Comparison of ENCODE assay signal across 8 cellular contexts in genomic region chr22:37905534-37906363, GRCh38. TPM values are rescaled to one million over a fixed set of nuclear protein-coding genes. Genes with fewer than 3 reads are reported as not detected.
DNase-seq lines count a peak whose midpoint lies in the region; ATAC-seq and TF ChIP-seq lines count a peak whose summit lies in the region.

MICALL1 (plus strand) TSS chr22:37906297; CDS start chr22:37906423, 126 bp downstream.

- H3K36me3 ChIP-seq in BLaER1 treated with 17β-estradiol and CSF1 and Interleukin-3, amounts not matched to agents 10 nM and 100 nM: peaks cover 0 to 6% (median 0%) of the 10 kb centered on the region in 11 experiments; a peak in 3 of 22 replicates
- H3K36me3 ChIP-seq in SJSA1 (peaks cover 36% of the 10 kb centered on the region), ovary (no peaks in the 10 kb centered on the region), transverse colon (no peaks in the 10 kb centered on the region)

- 4 to 10% (median 4%) methylated on average over 28 to 90 of the region's 90 CpGs for WGBS in ovary, 3 donors
- WGBS in transverse colon (ENCODE audit: low coverage in 1 of 2), 2 donors: 36% methylated on average over 16 of the region's 90 CpGs; no CpG with 5 or more reads in 1 of the 2 donors

- no peaks in the 10 kb centered on the region for H3K9me3 ChIP-seq in BLaER1 treated with 17β-estradiol and CSF1 and Interleukin-3, amounts not matched to agents 10 nM and 100 nM (replicated peaks in 1 of 11)
- no peaks in the 10 kb centered on the region for H3K9me3 ChIP-seq in SJSA1 (replicated peaks)
- H3K9me3 ChIP-seq in ovary: no peaks in the 10 kb centered on the region
- H3K9me3 ChIP-seq in transverse colon: no peaks in the 10 kb centered on the region

- ATAC-seq in GM19324 (IDR thresholded peaks at IDR 0.05; ENCODE audit: low FRiP score, unreplicated experiment) (peak; percentile 85), HG03558 (IDR thresholded peaks at IDR 0.05; ENCODE audit: extremely low read depth, unreplicated experiment) (peak; percentile 46)

- TF ChIP-seq CTCF in ovary (IDR thresholded peaks at IDR 0.05) (peak in 2 of 3 donors; percentile 35 to 39), transverse colon (IDR thresholded peaks at IDR 0.05) (peak in 1 of 5 experiments; percentile 13)

- peak within 1 kb of the TSS; percentile 92 to 100 (median 99) for H3K4me2 ChIP-seq in BLaER1 treated with 17β-estradiol and CSF1 and Interleukin-3, amounts not matched to agents 10 nM and 100 nM

- TF ChIP-seq POLR2A in ovary (IDR thresholded peaks at IDR 0.05): no peak
- TF ChIP-seq POLR2A in transverse colon (IDR thresholded peaks at IDR 0.05): no peak

- H3K27ac ChIP-seq in BLaER1 treated with 17β-estradiol and CSF1 and Interleukin-3, amounts not matched to agents 10 nM and 100 nM: peak within 1 kb of the TSS; percentile 87 to 97 (median 94)
- H3K27ac ChIP-seq in SJSA1 (peak within 1 kb of the TSS; percentile 99), ovary (peak within 1 kb of the TSS; percentile 74 to 92), transverse colon (peak within 1 kb of the TSS; percentile 87 to 93 (median 90))

- intact Hi-C loops in ovary (cut with DNase I): no loop called here
- intact Hi-C loops in transverse colon (cut with DNase I; ENCODE audit: low total_unique reads): loop anchor here (2.0 kb wide), 1 partner anchor 27 kb away; no protein-coding TSS in a partner anchor

- in situ Hi-C loops in transverse colon (cut with MboI; ENCODE audit: low pct_ligation_motif_present in 1 of 4, low pct_unique_long_range_greater_than_20kb in 1 of 4, low sequenced_read_pairs in 3 of 4): no loop called here

- TF ChIP-seq EP300 in ovary (IDR thresholded peaks at IDR 0.05): no peak
- TF ChIP-seq EP300 in transverse colon (IDR thresholded peaks at IDR 0.05; ENCODE audit: low read depth): no peak

- H4K20me1 ChIP-seq in BLaER1 treated with 17β-estradiol and CSF1 and Interleukin-3, amounts not matched to agents 10 nM and 100 nM: peaks cover 11 to 41% (median 28%) of the 10 kb centered on the region in 11 experiments; a peak in 15 of 22 replicates

- peak within 1 kb of the TSS; percentile 75 to 93 (median 87) for H3K4me3 ChIP-seq in BLaER1 treated with 17β-estradiol and CSF1 and Interleukin-3, amounts not matched to agents 10 nM and 100 nM
- H3K4me3 ChIP-seq in SJSA1 (peak within 1 kb of the TSS; percentile 97), ovary (peak within 1 kb of the TSS; percentile 60), transverse colon (peak within 1 kb of the TSS; percentile 67 to 93 (median 81))

- H3K4me1 ChIP-seq in BLaER1 treated with 17β-estradiol and CSF1 and Interleukin-3, amounts not matched to agents 10 nM and 100 nM: peaks cover 21 to 74% (median 70%) of the 10 kb centered on the region in 10 experiments
- peaks cover 39% of the 10 kb centered on the region for H3K4me1 ChIP-seq in SJSA1 (replicated peaks)
- H3K4me1 ChIP-seq in ovary (ENCODE audit: insufficient read depth): peaks cover 12% of the 10 kb centered on the region
- H3K4me1 ChIP-seq in transverse colon: peaks cover 7 to 37% (median 22%) of the 10 kb centered on the region in 4 donors

- H3K27me3 ChIP-seq in BLaER1 treated with 17β-estradiol and CSF1 and Interleukin-3, amounts not matched to agents 10 nM and 100 nM: no peaks in the 10 kb centered on the region
- no peaks in the 10 kb centered on the region for H3K27me3 ChIP-seq in SJSA1 (replicated peaks)
- no peaks in the 10 kb centered on the region for H3K27me3 ChIP-seq in ovary
- H3K27me3 ChIP-seq in transverse colon: no peaks in the 10 kb centered on the region

- DNase-seq in SJSA1 (ENCODE audit: low read depth in 1 of 2, low spot score in 2 of 2) (peak; percentile 84 to 87), glomerular endothelial cell (ENCODE audit: extremely low read depth, low read depth, low spot score) (no peak), ovary (peak; percentile 59 to 81 (median 72)), transverse colon (peak; percentile 85)
- peak; percentile 67 for DNase-seq in activated naive CD4-positive, alpha-beta T cell treated with anti-CD3 and anti-CD28 coated beads, Interleukin-2, amount 50 U/mL, for 16 hours

- H3K9ac ChIP-seq in BLaER1 treated with 17β-estradiol and CSF1 and Interleukin-3, amounts not matched to agents 10 nM and 100 nM: peak within 1 kb of the TSS; percentile 87 to 98 (median 95)

RNA-seq across cellular contexts. Expression of gene MICALL1, which starts in this region (rescaled TPM):
- 37.8 and 61.1 TPM in 2 replicates for total RNA-seq in SJSA1 (2014; rRNA removed; shearing (Covaris generic))
- 122 and 133 TPM in 2 replicates for total RNA-seq in glomerular endothelial cell
- 10 to 100 TPM in 6 of 7 donors, 1 to 10 TPM in 1; 6.2 to 30.0 (median 23.3) TPM for total RNA-seq in ovary
- polyA plus RNA-seq in ovary: 1 to 10 TPM; 7.9 to 9.0 TPM
- total RNA-seq in transverse colon: 10 to 100 TPM; 26.8 to 87.2 (median 37.3) TPM
